In the genomic region with DNA sequence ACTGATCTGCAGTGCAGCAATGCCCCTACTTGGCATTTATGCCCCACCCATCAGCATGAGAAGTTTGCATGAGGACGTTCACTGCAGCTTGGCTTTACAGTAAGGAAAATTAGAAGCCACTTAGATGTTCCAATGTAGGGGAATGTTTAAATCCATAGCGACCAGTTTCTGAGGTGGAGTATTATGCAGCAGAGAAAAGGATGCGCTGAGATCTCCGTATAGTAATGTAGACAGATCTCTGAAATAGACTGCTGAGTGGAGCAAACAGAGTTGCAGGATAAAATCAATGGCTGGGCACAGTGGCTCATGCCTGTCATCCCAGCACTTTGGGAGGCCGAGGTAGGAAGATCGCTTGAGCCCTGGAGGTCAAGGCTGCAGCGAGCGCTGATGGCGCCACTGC, we compare ENCODE assay signal across 31 cellular contexts. TPM values are rescaled to one million over a fixed set of nuclear protein-coding genes. Genes with fewer than 3 reads are reported as not detected.
"Had no signal": no experiment of that assay in that cellular context is flagged by ENCODE, and none has a peak within 500 bp of the region (broad histone marks: within the 10 kb centered on the region; RNA-seq: fewer than 3 reads in every experiment).

No MANE protein-coding gene starts in this region.

- DNase-seq: activated CD4-positive, alpha-beta T cell treated with anti-CD3 and anti-CD28 coated beads for 48 hours; activated CD4-positive, alpha-beta T cell treated with anti-CD3 and anti-CD28 coated beads, Interleukin-2, amount 50 U/mL, for 48 hours; activated CD8-positive, alpha-beta memory T cell treated with anti-CD3 and anti-CD28 coated beads for 24 hours; activated effector memory CD4-positive, alpha-beta T cell treated with Interleukin-2 at 50 U/mL for 16 hours; activated naive CD4-positive, alpha-beta T cell treated with Interleukin-2 at 50 U/mL for 16 hours; anterior cingulate cortex; body of pancreas; dermis blood vessel endothelial cell; effector CD4-positive, alpha-beta T cell; esophagus squamous epithelium; foreskin melanocyte; heart right ventricle; midbrain; naive thymus-derived CD4-positive, alpha-beta T cell; nucleus accumbens; pancreas; retina; sigmoid colon; small intestine; stimulated activated CD4-positive, alpha-beta T cell treated with anti-CD3 and anti-CD28 coated beads, Interleukin-4, amount 100 ng/mL, for 24 hours; stomach; tibial artery; upper lobe of right lung had no signal

- H3K4me1 ChIP-seq: body of pancreas, heart right ventricle, pancreas, prostate gland, sigmoid colon, tibial artery had no signal

- H3K27me3 Mint-ChIP-seq: activated naive CD8-positive, alpha-beta T cell; naive thymus-derived CD4-positive, alpha-beta T cell had no signal

- H3K27ac Mint-ChIP-seq: activated naive CD8-positive, alpha-beta T cell; stimulated activated effector memory CD8-positive, alpha-beta T cell treated with anti-CD3 and anti-CD28 coated beads, Interleukin-12 subunit alpha, Interleukin-12 subunit beta, amount 100 ng/mL, for 72 hours had no signal

- FAIRE-seq: colon, pancreas, small intestine had no signal

- ATAC-seq: activated CD4-positive, CD25-positive, alpha-beta regulatory T cell treated with anti-CD3 and anti-CD28 coated beads, Interleukin-2, amount 50 U/mL, for 24 hours; body of pancreas; heart right ventricle; naive thymus-derived CD4-positive, alpha-beta T cell; stimulated activated effector memory CD8-positive, alpha-beta T cell treated with anti-CD3 and anti-CD28 coated beads, Interleukin-12 subunit alpha, Interleukin-12 subunit beta, amount 100 ng/mL, for 72 hours had no signal

- H3K9me3 ChIP-seq: body of pancreas, esophagus squamous epithelium, heart right ventricle, pancreas, prostate gland, sigmoid colon, stomach, tibial artery, upper lobe of right lung had no signal

- H3K4me3 ChIP-seq: body of pancreas, esophagus squamous epithelium, heart right ventricle, pancreas, prostate gland, sigmoid colon, stomach, tibial artery, upper lobe of right lung had no signal

- H3K27ac ChIP-seq: body of pancreas, epithelial cell of prostate, esophagus squamous epithelium, heart right ventricle, pancreas, prostate gland, sigmoid colon, stomach, tibial artery, upper lobe of right lung had no signal

- H3K9me3 Mint-ChIP-seq: naive thymus-derived CD4-positive, alpha-beta T cell; stimulated activated effector memory CD8-positive, alpha-beta T cell treated with anti-CD3 and anti-CD28 coated beads, Interleukin-12 subunit alpha, Interleukin-12 subunit beta, amount 100 ng/mL, for 72 hours had no signal

- H3K27me3 ChIP-seq: body of pancreas, esophagus squamous epithelium, heart right ventricle, pancreas, sigmoid colon, stomach, tibial artery, upper lobe of right lung had no signal

- H3K4me3 Mint-ChIP-seq: activated naive CD8-positive, alpha-beta T cell; naive thymus-derived CD4-positive, alpha-beta T cell; stimulated activated effector memory CD8-positive, alpha-beta T cell treated with anti-CD3 and anti-CD28 coated beads, Interleukin-12 subunit alpha, Interleukin-12 subunit beta, amount 100 ng/mL, for 72 hours had no signal

- H3K36me3 ChIP-seq: pancreas, prostate gland had no signal

RNA-seq across cellular contexts. Expression of a gene that starts 35.5 kb away (rescaled TPM):
- polyA plus RNA-seq: naive thymus-derived CD4-positive, alpha-beta T cell; neural cell had no signal

RNA-seq across cellular contexts. Expression of a gene that starts 46.9 kb away (rescaled TPM):
- total RNA-seq: dermis blood vessel endothelial cell, glomerular endothelial cell had no signal
- polyA plus RNA-seq: neural cell had no signal
